ENCODE assay signal across 1 cellular context in genomic region chr17:18261146-18261515, GRCh38.
TF ChIP-seq lines count a peak whose summit lies in the region.

No MANE protein-coding gene starts in this region.

TF ChIP-seq in HEK293, 187 proteins besides CTCF, POLR2A, EP300 and RAD21 (continued from another document):
- TF ChIP-seq AEBP2 (tag by site-specific recombination; IDR thresholded peaks at IDR 0.05; ENCODE audit: borderline replicate concordance) = no peak
- TF ChIP-seq ZIC2 (tag by site-specific recombination; IDR thresholded peaks at IDR 0.05) = no peak
- 0 out of 2 replicates have a peak, but pooled peaks have one; percentile 22 for TF ChIP-seq ZFHX2 (tag by site-specific recombination; conservative IDR thresholded peaks at IDR 0.05)
- peak; percentile 92; the same call in 1 of the 2 replicates for TF ChIP-seq ZBTB17 (tag by site-specific recombination; IDR thresholded peaks at IDR 0.05)
- no peak for TF ChIP-seq ZNF555 (tag by site-specific recombination; conservative IDR thresholded peaks at IDR 0.05)
- no peak for TF ChIP-seq ZNF221 (tag by site-specific recombination; IDR thresholded peaks at IDR 0.05; ENCODE audit: borderline replicate concordance)
- no peak for TF ChIP-seq ZNF24 (tag by site-specific recombination; IDR thresholded peaks at IDR 0.05)
- no peak for TF ChIP-seq OSR2 (tag by site-specific recombination; IDR thresholded peaks at IDR 0.05)
- no peak for TF ChIP-seq ZNF157 (tag by site-specific recombination; IDR thresholded peaks at IDR 0.05)
- TF ChIP-seq ZNF488 (tag by site-specific recombination; IDR thresholded peaks at IDR 0.05) = no peak
- no peak for TF ChIP-seq ZNF114 (tag by site-specific recombination; IDR thresholded peaks at IDR 0.05)
- TF ChIP-seq ZNF548 (tag by site-specific recombination; IDR thresholded peaks at IDR 0.05) = no peak
- no peak for TF ChIP-seq SCRT2 (tag by site-specific recombination; IDR thresholded peaks at IDR 0.05)
- TF ChIP-seq ZNF561 (tag by site-specific recombination; IDR thresholded peaks at IDR 0.05; ENCODE audit: borderline replicate concordance) = no peak; the same call in 1 of the 2 replicates
- TF ChIP-seq ZNF394 (tag by site-specific recombination; IDR thresholded peaks at IDR 0.05; ENCODE audit: borderline replicate concordance) = peak; percentile 99
- no peak for TF ChIP-seq ZNF37A (tag by site-specific recombination; IDR thresholded peaks at IDR 0.05)
- no peak for TF ChIP-seq GLIS1 (tag by site-specific recombination; IDR thresholded peaks at IDR 0.05)
- TF ChIP-seq, protein P1, sequence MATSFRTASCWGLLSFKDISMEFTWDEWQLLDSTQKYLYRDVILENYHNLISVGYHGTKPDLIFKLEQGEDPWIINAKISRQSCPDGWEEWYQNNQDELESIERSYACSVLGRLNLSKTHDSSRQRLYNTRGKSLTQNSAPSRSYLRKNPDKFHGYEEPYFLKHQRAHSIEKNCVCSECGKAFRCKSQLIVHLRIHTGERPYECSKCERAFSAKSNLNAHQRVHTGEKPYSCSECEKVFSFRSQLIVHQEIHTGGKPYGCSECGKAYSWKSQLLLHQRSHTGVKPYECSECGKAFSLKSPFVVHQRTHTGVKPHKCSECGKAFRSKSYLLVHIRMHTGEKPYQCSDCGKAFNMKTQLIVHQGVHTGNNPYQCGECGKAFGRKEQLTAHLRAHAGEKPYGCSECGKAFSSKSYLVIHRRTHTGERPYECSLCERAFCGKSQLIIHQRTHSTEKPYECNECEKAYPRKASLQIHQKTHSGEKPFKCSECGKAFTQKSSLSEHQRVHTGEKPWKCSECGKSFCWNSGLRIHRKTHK (tag by site-specific recombination; IDR thresholded peaks at IDR 0.05) = no peak
- no peak for TF ChIP-seq ZBTB11 (tag by site-specific recombination; conservative IDR thresholded peaks at IDR 0.05; ENCODE audit: low read depth)
- TF ChIP-seq ZNF549 (tag by site-specific recombination; IDR thresholded peaks at IDR 0.05) = no peak
- TF ChIP-seq FEZF1 (tag by site-specific recombination; IDR thresholded peaks at IDR 0.05) = no peak
- TF ChIP-seq TRIM28 (IDR thresholded peaks at IDR 0.05; ENCODE audit: borderline replicate concordance, low read length) = no peak
- TF ChIP-seq ZEB2 (tag by site-specific recombination; IDR thresholded peaks at IDR 0.05) = no peak
- no peak for TF ChIP-seq ZNF837 (tag by site-specific recombination; IDR thresholded peaks at IDR 0.05)
- no peak for TF ChIP-seq ZNF707 (tag by site-specific recombination; IDR thresholded peaks at IDR 0.05)
- TF ChIP-seq ZNF302 (tag by site-specific recombination; IDR thresholded peaks at IDR 0.05; ENCODE audit: low read depth) = no peak
- TF ChIP-seq KLF8 (tag by site-specific recombination; IDR thresholded peaks at IDR 0.05) = no peak
- TF ChIP-seq ZNF596 (tag by site-specific recombination; IDR thresholded peaks at IDR 0.05) = no peak
- no peak for TF ChIP-seq BCL11B (tag by site-specific recombination; IDR thresholded peaks at IDR 0.05; ENCODE audit: low read depth)
- TF ChIP-seq ZNF239 (tag by site-specific recombination; IDR thresholded peaks at IDR 0.05) = no peak
- TF ChIP-seq ZNF416 (tag by site-specific recombination; IDR thresholded peaks at IDR 0.05) = no peak
- no peak for TF ChIP-seq ZXDB (tag by site-specific recombination; IDR thresholded peaks at IDR 0.05)
- no peak for TF ChIP-seq ZFP37 (tag by site-specific recombination; IDR thresholded peaks at IDR 0.05)
- TF ChIP-seq, protein P2, sequence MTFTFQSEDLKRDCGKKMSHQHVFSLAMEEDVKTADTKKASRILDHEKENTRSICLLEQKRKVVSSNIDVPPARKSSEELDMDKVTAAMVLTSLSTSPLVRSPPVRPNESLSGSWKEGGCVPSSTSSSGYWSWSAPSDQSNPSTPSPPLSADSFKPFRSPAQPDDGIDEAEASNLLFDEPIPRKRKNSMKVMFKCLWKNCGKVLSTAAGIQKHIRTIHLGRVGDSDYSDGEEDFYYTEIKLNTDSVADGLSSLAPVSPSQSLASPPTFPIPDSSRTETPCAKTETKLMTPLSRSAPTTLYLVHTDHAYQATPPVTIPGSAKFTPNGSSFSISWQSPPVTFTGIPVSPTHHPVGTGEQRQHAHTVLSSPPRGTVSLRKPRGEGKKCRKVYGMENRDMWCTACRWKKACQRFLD (tag by site-specific recombination; IDR thresholded peaks at IDR 0.05) = no peak
- no peak for TF ChIP-seq ZNF214 (tag by site-specific recombination; IDR thresholded peaks at IDR 0.05; ENCODE audit: borderline replicate concordance)
- no peak for TF ChIP-seq ZBTB7A (tag by site-specific recombination; IDR thresholded peaks at IDR 0.05; ENCODE audit: low read depth)
- TF ChIP-seq, protein P3, sequence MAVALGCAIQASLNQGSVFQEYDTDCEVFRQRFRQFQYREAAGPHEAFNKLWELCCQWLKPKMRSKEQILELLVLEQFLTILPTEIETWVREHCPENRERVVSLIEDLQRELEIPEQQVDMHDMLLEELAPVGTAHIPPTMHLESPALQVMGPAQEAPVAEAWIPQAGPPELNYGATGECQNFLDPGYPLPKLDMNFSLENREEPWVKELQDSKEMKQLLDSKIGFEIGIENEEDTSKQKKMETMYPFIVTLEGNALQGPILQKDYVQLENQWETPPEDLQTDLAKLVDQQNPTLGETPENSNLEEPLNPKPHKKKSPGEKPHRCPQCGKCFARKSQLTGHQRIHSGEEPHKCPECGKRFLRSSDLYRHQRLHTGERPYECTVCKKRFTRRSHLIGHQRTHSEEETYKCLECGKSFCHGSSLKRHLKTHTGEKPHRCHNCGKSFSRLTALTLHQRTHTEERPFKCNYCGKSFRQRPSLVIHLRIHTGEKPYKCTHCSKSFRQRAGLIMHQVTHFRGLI (tag by site-specific recombination; IDR thresholded peaks at IDR 0.05) = no peak
- TF ChIP-seq, protein P4, sequence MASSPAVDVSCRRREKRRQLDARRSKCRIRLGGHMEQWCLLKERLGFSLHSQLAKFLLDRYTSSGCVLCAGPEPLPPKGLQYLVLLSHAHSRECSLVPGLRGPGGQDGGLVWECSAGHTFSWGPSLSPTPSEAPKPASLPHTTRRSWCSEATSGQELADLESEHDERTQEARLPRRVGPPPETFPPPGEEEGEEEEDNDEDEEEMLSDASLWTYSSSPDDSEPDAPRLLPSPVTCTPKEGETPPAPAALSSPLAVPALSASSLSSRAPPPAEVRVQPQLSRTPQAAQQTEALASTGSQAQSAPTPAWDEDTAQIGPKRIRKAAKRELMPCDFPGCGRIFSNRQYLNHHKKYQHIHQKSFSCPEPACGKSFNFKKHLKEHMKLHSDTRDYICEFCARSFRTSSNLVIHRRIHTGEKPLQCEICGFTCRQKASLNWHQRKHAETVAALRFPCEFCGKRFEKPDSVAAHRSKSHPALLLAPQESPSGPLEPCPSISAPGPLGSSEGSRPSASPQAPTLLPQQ (tag by site-specific recombination; IDR thresholded peaks at IDR 0.05) = no peak
- no peak for TF ChIP-seq ZNF341 (tag by site-specific recombination; IDR thresholded peaks at IDR 0.05; ENCODE audit: low read depth)
- 0 out of 2 replicates have a peak, but pooled peaks have one; percentile 44 for TF ChIP-seq HIC1 (tag by site-specific recombination; IDR thresholded peaks at IDR 0.05)
- TF ChIP-seq MZF1 (tag by site-specific recombination; IDR thresholded peaks at IDR 0.05; ENCODE audit: borderline replicate concordance) = no peak
- no peak for TF ChIP-seq KLF9 (tag by site-specific recombination; IDR thresholded peaks at IDR 0.05; ENCODE audit: low read depth)
- TF ChIP-seq EGR2 (tag by site-specific recombination; IDR thresholded peaks at IDR 0.05; ENCODE audit: low read depth) = no peak
- TF ChIP-seq HOXC10 (CRISPR knock-in tag; IDR thresholded peaks at IDR 0.05) = peak; percentile 21; the same call in 1 of the 2 replicates
- TF ChIP-seq, protein P5, sequence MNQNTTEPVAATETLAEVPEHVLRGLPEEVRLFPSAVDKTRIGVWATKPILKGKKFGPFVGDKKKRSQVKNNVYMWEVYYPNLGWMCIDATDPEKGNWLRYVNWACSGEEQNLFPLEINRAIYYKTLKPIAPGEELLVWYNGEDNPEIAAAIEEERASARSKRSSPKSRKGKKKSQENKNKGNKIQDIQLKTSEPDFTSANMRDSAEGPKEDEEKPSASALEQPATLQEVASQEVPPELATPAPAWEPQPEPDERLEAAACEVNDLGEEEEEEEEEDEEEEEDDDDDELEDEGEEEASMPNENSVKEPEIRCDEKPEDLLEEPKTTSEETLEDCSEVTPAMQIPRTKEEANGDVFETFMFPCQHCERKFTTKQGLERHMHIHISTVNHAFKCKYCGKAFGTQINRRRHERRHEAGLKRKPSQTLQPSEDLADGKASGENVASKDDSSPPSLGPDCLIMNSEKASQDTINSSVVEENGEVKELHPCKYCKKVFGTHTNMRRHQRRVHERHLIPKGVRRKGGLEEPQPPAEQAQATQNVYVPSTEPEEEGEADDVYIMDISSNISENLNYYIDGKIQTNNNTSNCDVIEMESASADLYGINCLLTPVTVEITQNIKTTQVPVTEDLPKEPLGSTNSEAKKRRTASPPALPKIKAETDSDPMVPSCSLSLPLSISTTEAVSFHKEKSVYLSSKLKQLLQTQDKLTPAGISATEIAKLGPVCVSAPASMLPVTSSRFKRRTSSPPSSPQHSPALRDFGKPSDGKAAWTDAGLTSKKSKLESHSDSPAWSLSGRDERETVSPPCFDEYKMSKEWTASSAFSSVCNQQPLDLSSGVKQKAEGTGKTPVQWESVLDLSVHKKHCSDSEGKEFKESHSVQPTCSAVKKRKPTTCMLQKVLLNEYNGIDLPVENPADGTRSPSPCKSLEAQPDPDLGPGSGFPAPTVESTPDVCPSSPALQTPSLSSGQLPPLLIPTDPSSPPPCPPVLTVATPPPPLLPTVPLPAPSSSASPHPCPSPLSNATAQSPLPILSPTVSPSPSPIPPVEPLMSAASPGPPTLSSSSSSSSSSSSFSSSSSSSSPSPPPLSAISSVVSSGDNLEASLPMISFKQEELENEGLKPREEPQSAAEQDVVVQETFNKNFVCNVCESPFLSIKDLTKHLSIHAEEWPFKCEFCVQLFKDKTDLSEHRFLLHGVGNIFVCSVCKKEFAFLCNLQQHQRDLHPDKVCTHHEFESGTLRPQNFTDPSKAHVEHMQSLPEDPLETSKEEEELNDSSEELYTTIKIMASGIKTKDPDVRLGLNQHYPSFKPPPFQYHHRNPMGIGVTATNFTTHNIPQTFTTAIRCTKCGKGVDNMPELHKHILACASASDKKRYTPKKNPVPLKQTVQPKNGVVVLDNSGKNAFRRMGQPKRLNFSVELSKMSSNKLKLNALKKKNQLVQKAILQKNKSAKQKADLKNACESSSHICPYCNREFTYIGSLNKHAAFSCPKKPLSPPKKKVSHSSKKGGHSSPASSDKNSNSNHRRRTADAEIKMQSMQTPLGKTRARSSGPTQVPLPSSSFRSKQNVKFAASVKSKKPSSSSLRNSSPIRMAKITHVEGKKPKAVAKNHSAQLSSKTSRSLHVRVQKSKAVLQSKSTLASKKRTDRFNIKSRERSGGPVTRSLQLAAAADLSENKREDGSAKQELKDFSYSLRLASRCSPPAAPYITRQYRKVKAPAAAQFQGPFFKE (tag by site-specific recombination; IDR thresholded peaks at IDR 0.05; ENCODE audit: borderline replicate concordance) = no peak
- no peak for TF ChIP-seq ZNF202 (tag by site-specific recombination; IDR thresholded peaks at IDR 0.05; ENCODE audit: borderline replicate concordance)
